In the genomic region with DNA sequence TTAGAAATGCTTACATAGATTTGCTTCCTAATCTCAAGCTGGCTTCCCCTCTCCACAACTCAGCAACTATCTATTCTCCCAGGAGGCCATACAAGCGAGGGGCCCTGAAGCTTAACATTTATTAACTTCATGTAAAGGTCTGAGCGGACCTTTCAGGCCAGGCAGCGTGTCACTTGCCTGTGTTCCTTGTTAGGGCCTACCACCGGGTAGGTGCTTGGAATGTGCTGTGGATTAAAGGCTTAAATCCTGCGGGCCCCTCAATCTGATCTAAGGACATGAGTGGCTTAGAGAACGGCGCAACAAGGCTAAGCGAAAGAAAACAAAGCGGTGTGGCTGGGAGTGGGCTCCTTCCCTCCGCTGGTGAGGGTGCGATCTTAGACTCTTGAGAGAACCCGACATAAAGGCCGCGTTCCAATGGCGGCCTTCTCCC, we compare ENCODE assay signal across 8 cellular contexts. TPM values are rescaled to one million over a fixed set of nuclear protein-coding genes. Genes with fewer than 3 reads are reported as not detected.
DNase-seq lines count a peak whose midpoint lies in the region; ATAC-seq, FAIRE-seq and TF ChIP-seq lines count a peak whose summit lies in the region.

No MANE protein-coding gene starts in this region.

- H3K36me3 Mint-ChIP-seq in activated CD4-positive, alpha-beta memory T cell treated with anti-CD3 and anti-CD28 coated beads, Interleukin-2, amount 10 ng/mL, durations not matched to agents 7 days and 5 days (ENCODE audit: low read depth): peaks cover 23% of the 10 kb centered on the region

- H3K27ac Mint-ChIP-seq in activated CD4-positive, alpha-beta memory T cell treated with anti-CD3 and anti-CD28 coated beads, Interleukin-2, amount 10 ng/mL, durations not matched to agents 7 days and 5 days: peak overlapping the region; percentile 100

- peaks cover 0 to 4% (median 0%) of the 10 kb centered on the region in 9 donors for H3K36me3 ChIP-seq in heart left ventricle

- peak overlapping the region; percentile 98 for H3K4me2 ChIP-seq in A549

- no peaks in the 10 kb centered on the region for H3K9me3 Mint-ChIP-seq in activated CD4-positive, alpha-beta memory T cell treated with anti-CD3 and anti-CD28 coated beads, Interleukin-2, amount 10 ng/mL, durations not matched to agents 7 days and 5 days

- no peak for TF ChIP-seq RAD21 in A549 (conservative IDR thresholded peaks at IDR 0.05 in 1 of 2, IDR thresholded peaks at IDR 0.05 in 1 of 2)

- H3K9me3 ChIP-seq in A549 (no peaks in the 10 kb centered on the region), heart left ventricle (no peaks in the 10 kb centered on the region)

- WGBS in A549 (ENCODE audit: missing lambda C conversion rate): 3% methylated on average over 9 of the region's 15 CpGs
- WGBS in heart left ventricle, 4 donors: 2 to 6% (median 4%) methylated on average over 11 to 15 of the region's 15 CpGs

- TF ChIP-seq EP300 in A549 (IDR thresholded peaks at IDR 0.05): no peak

- H3K4me1 ChIP-seq in A549 (peaks cover 48% of the 10 kb centered on the region), heart left ventricle (peaks cover 5 to 48% (median 36%) of the 10 kb centered on the region in 12 donors)

- H3K4me1 Mint-ChIP-seq in activated CD4-positive, alpha-beta memory T cell treated with anti-CD3 and anti-CD28 coated beads, Interleukin-2, amount 10 ng/mL, durations not matched to agents 7 days and 5 days: peaks cover 50% of the 10 kb centered on the region

- ATAC-seq in A549 (0 out of 6 replicates have a peak, but pooled peaks of 1 of the 2 experiments have one; percentile 1), GM21526 (IDR thresholded peaks at IDR 0.05; ENCODE audit: low FRiP score, unreplicated experiment) (peak; percentile 2), heart left ventricle (peak in 1 of 4 donors; percentile 6), HG03039 (IDR thresholded peaks at IDR 0.05; ENCODE audit: unreplicated experiment) (no peak)

- no peaks in the 10 kb centered on the region for H3K27me3 ChIP-seq in heart left ventricle

- intact Hi-C loops in heart left ventricle (cut with DNase I): loop anchor here in 5 of 10 donors (1.0 to 10.0 kb wide), 6 partner anchors 24 to 186 kb away; a partner anchor contains a TSS

- POLR2A ChIA-PET in A549 (lab: Yijun Ruan, JAX): interaction anchor here (0.6 to 3.1 kb wide), 17 partner anchors 8 to 185 kb away, joined by 3 to 39 read pairs (median 4); a partner anchor contains a TSS
- POLR2A ChIA-PET in activated CD4-positive, alpha-beta memory T cell treated with anti-CD3 and anti-CD28 coated beads, Interleukin-2, amount 10 ng/mL, durations not matched to agents 7 days and 5 days (lab: Charles Lee): interaction anchor here (0.9 to 4.0 kb wide), 26 partner anchors 8 to 1175 kb away, joined by 3 to 47 read pairs (median 4); a partner anchor contains a TSS

- TF ChIP-seq POLR2A in A549 (IDR thresholded peaks at IDR 0.05; ENCODE audit: low read length) (no peak), heart left ventricle (IDR thresholded peaks at IDR 0.05) (no peak)

- peak overlapping the region; percentile 95 for H3K27ac ChIP-seq in A549
- peak overlapping the region; percentile 87 to 99 (median 97) for H3K27ac ChIP-seq in heart left ventricle

- no peaks in the 10 kb centered on the region for H3K27me3 Mint-ChIP-seq in activated CD4-positive, alpha-beta memory T cell treated with anti-CD3 and anti-CD28 coated beads, Interleukin-2, amount 10 ng/mL, durations not matched to agents 7 days and 5 days

- CTCF ChIA-PET in A549 (lab: Yijun Ruan, JAX): interaction anchor here (1.7 kb wide), 2 partner anchors 14 to 19 kb away, joined by 4 to 5 read pairs; no protein-coding TSS in a partner anchor
- CTCF ChIA-PET in activated CD4-positive, alpha-beta memory T cell treated with anti-CD3 and anti-CD28 coated beads, Interleukin-2, amount 10 ng/mL, durations not matched to agents 7 days and 5 days (lab: Charles Lee): interaction anchor here (1.9 to 2.3 kb wide), 2 partner anchors 23 to 88 kb away, joined by 7 to 9 read pairs; a partner anchor contains a TSS

- DNase-seq in A549 (ENCODE audit: low read depth in 1 of 2, low spot score in 1 of 2) (no peak), heart left ventricle (no peak), skeletal muscle cell (ENCODE audit: low read depth) (no peak), GM13976 (ENCODE audit: low spot score) (no peak), NCI-H2107 treated with DMSO at 0.1 percent for 48 hours (lab: John Stamatoyannopoulos, UW; ENCODE audit: unreplicated experiment) (no peak)
- no peak for DNase-seq in activated CD4-positive, alpha-beta memory T cell treated with anti-CD3 and anti-CD28 coated beads, Interleukin-2, amount 10 ng/mL, durations not matched to agents 7 days and 5 days

- TF ChIP-seq CTCF in A549 (IDR thresholded peaks at IDR 0.05) (no peak), heart left ventricle (IDR thresholded peaks at IDR 0.05) (no peak), GM13976 (IDR thresholded peaks at IDR 0.05; ENCODE audit: borderline replicate concordance, control extremely low read depth, extremely low read depth, insufficient read depth, missing control alignments) (no peak)

- H3K4me3 ChIP-seq in A549 (peak overlapping the region; percentile 95), heart left ventricle (peak overlapping the region; percentile 54 to 99 (median 80)), skeletal muscle cell (ENCODE audit: low read depth, low read length) (peak overlapping the region; percentile 97)

- FAIRE-seq in A549 (lab: Jason Lieb, UNC): no peak

- in situ Hi-C loops in GM13976 (cut with MboI; ENCODE audit: low sequenced_read_pairs, unreplicated experiment): no loop called here

- H3K4me3 Mint-ChIP-seq in activated CD4-positive, alpha-beta memory T cell treated with anti-CD3 and anti-CD28 coated beads, Interleukin-2, amount 10 ng/mL, durations not matched to agents 7 days and 5 days: peak overlapping the region; percentile 97

TF ChIP-seq in A549, 52 proteins besides CTCF, POLR2A, EP300 and RAD21 (continues in another document):
- TF ChIP-seq NFE2L2 (conservative IDR thresholded peaks at IDR 0.05; ENCODE audit: low read length) (no peak), EHF (CRISPR knock-in tag; IDR thresholded peaks at IDR 0.05) (no peak), BHLHE40 (IDR thresholded peaks at IDR 0.05; ENCODE audit: low read depth, low read length) (no peak), KDM5A (IDR thresholded peaks at IDR 0.05) (no peak), GATA3 (IDR thresholded peaks at IDR 0.05; ENCODE audit: borderline replicate concordance) (no peak)
- TF ChIP-seq, protein P1, sequence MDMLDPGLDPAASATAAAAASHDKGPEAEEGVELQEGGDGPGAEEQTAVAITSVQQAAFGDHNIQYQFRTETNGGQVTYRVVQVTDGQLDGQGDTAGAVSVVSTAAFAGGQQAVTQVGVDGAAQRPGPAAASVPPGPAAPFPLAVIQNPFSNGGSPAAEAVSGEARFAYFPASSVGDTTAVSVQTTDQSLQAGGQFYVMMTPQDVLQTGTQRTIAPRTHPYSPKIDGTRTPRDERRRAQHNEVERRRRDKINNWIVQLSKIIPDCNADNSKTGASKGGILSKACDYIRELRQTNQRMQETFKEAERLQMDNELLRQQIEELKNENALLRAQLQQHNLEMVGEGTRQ (IDR thresholded peaks at IDR 0.05): no peak
- TF ChIP-seq, protein P2, sequence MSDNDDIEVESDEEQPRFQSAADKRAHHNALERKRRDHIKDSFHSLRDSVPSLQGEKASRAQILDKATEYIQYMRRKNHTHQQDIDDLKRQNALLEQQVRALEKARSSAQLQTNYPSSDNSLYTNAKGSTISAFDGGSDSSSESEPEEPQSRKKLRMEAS (IDR thresholded peaks at IDR 0.05): no peak
- TF ChIP-seq, protein P3, sequence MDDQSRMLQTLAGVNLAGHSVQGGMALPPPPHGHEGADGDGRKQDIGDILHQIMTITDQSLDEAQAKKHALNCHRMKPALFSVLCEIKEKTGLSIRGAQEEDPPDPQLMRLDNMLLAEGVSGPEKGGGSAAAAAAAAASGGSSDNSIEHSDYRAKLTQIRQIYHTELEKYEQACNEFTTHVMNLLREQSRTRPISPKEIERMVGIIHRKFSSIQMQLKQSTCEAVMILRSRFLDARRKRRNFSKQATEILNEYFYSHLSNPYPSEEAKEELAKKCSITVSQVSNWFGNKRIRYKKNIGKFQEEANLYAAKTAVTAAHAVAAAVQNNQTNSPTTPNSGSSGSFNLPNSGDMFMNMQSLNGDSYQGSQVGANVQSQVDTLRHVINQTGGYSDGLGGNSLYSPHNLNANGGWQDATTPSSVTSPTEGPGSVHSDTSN (IDR thresholded peaks at IDR 0.05): no peak

RNA-seq across cellular contexts. Expression of a gene that starts 0.7 kb away (rescaled TPM):
- polyA plus RNA-seq in A549 (2011; rRNA removed): 110 and 166 TPM in 2 replicates
- 20.7 and 23.4 TPM in 2 replicates for polyA plus RNA-seq in A549 (2012; cell fraction: cytosol; rRNA removed)
- polyA plus RNA-seq in A549 (2012; cell fraction: nucleus; rRNA removed): 15.8 and 18.8 TPM in 2 replicates
- 160 to 168 TPM (median 166 TPM) in 3 replicates for polyA plus RNA-seq in A549 (2017; fragmentation: RNase III; extraction: RNeasy Plus Mini Kit Qiagen cat#74134 plus additional on column Dnase treatment)
- 44.0 and 48.7 TPM in 2 replicates for polyA minus RNA-seq in A549 (2011; rRNA and poly(A)+ RNA removed)
- 10 to 100 TPM; 88.2 to 94.6 TPM for total RNA-seq in activated CD4-positive, alpha-beta memory T cell treated with anti-CD3 and anti-CD28 coated beads, Interleukin-2, amount 10 ng/mL, durations not matched to agents 7 days and 5 days
- 100 to 1,000 TPM in 4 of 9 donors, 10 to 100 TPM in 5; 57.5 to 132 (median 98.5) TPM for total RNA-seq in heart left ventricle
- 100 to 1,000 TPM in 1 of 2 donors, 10 to 100 TPM in 1; 62.0 to 105 TPM for polyA plus RNA-seq in heart left ventricle

RNA-seq across cellular contexts. Expression of a gene that starts 24.8 kb away (rescaled TPM):
- 45.7 and 56.2 TPM in 2 replicates for polyA plus RNA-seq in A549 (2011; rRNA removed)
- 47.2 and 48.7 TPM in 2 replicates for polyA plus RNA-seq in A549 (2012; cell fraction: cytosol; rRNA removed)
- 11.9 and 19.5 TPM in 2 replicates for polyA plus RNA-seq in A549 (2012; cell fraction: nucleus; rRNA removed)
- 27.1 to 28.3 TPM (median 28.3 TPM) in 3 replicates for polyA plus RNA-seq in A549 (2017; fragmentation: RNase III; extraction: RNeasy Plus Mini Kit Qiagen cat#74134 plus additional on column Dnase treatment)
- 16.9 and 19.7 TPM in 2 replicates for polyA minus RNA-seq in A549 (2011; rRNA and poly(A)+ RNA removed)
- 10 to 100 TPM; 27.9 to 28.0 TPM for total RNA-seq in activated CD4-positive, alpha-beta memory T cell treated with anti-CD3 and anti-CD28 coated beads, Interleukin-2, amount 10 ng/mL, durations not matched to agents 7 days and 5 days
- total RNA-seq in heart left ventricle: 10 to 100 TPM in 8 of 9 donors, 1 to 10 TPM in 1; 9.9 to 22.5 (median 17.0) TPM
- 10 to 100 TPM; 20.8 to 24.1 TPM for polyA plus RNA-seq in heart left ventricle
